Comparison of ENCODE assay signal across 15 cellular contexts in the genomic region with DNA sequence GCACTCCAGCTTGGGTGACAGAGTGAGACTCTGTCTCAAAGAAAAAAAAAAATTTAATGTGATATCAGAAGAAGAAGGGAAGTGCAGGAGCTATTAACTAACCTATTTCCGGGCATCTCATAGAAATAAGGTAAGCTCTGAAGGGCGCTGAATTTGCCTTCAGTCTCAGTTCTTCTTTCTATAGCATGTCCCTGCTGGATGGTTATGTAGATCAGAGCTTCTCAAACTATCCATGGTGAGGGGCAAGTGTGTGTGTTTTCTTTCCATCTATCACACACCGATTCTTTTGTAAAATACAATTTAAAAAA.
DNase-seq lines count a peak whose midpoint lies in the region; ATAC-seq, FAIRE-seq and TF ChIP-seq lines count a peak whose summit lies in the region.
"Had no signal": no experiment of that assay in that cellular context is flagged by ENCODE, and none has a peak within 500 bp of the region (broad histone marks: within the 10 kb centered on the region; RNA-seq: fewer than 3 reads in every experiment).

No MANE protein-coding gene starts in this region.

- no peaks in the 10 kb centered on the region for H3F3A ChIP-seq in SK-N-SH (replicated peaks; ENCODE audit: insufficient read depth)

- RAD21 ChIA-PET in GM12878 (lab: Charles Lee; ENCODE audit: unreplicated experiment), result interaction anchor here (0.6 to 1.7 kb wide), 7 partner anchors 42 to 368 kb away, joined by 3 to 13 read pairs (median 3); no protein-coding TSS in a partner anchor

- POLR2A ChIA-PET in GM12878 (lab: Charles Lee) (interaction anchor here (0.8 kb wide), 1 partner anchor 8 kb away, joined by 3 read pairs; no protein-coding TSS in a partner anchor), SK-N-SH (lab: Yijun Ruan, JAX) (no interaction called here)

- H3K36me3 ChIP-seq in GM12878 (ENCODE audit: control insufficient read depth in 2 of 2, insufficient read depth in 2 of 2, low read length in 1 of 2) (no peaks in the 10 kb centered on the region; a peak in 1 of 4 replicates), SK-N-SH (replicated peaks in 1 of 2; ENCODE audit: control insufficient read depth in 1 of 2, insufficient read depth in 2 of 2, low read length in 1 of 2) (no peaks in the 10 kb centered on the region)

- peaks cover 19% of the 10 kb centered on the region for H3K4me1 ChIP-seq in GM12878 (ENCODE audit: control insufficient read depth, insufficient read depth, low read length)
- no peaks in the 10 kb centered on the region for H3K4me1 ChIP-seq in foreskin keratinocyte
- H3K4me1 ChIP-seq in SK-N-SH (ENCODE audit: control insufficient read depth in 1 of 2, insufficient read depth in 2 of 2, low read depth in 1 of 2, low read length in 1 of 2), result peaks cover 0 to 4% of the 10 kb centered on the region in 2 experiments; a peak in 1 of 4 replicates

- H2AFZ ChIP-seq in GM12878 (ENCODE audit: control insufficient read depth, low read depth, low read length), result no peak overlapping the region
- no peak overlapping the region for H2AFZ ChIP-seq in SK-N-SH (ENCODE audit: low read depth)

- H3K4me3 ChIP-seq in GM12878 (no peak overlapping the region), SK-N-SH (ENCODE audit: low read depth in 2 of 2, low read length in 1 of 2) (no peak overlapping the region)
- H3K4me3 ChIP-seq: upper lobe of left lung had no signal

- no peaks in the 10 kb centered on the region for H3K9me2 ChIP-seq in SK-N-SH

- peak overlapping the region; percentile 28 for H3K27ac ChIP-seq in GM12878 (ENCODE audit: control insufficient read depth, insufficient read depth)
- no peak overlapping the region for H3K27ac ChIP-seq in foreskin keratinocyte
- no peak overlapping the region for H3K27ac ChIP-seq in SK-N-SH (ENCODE audit: low read depth in 2 of 2, low read length in 1 of 2)
- H3K27ac ChIP-seq: upper lobe of left lung had no signal

- H3K79me2 ChIP-seq in GM12878 (ENCODE audit: control insufficient read depth, insufficient read depth, low read length), result no peaks in the 10 kb centered on the region
- no peaks in the 10 kb centered on the region for H3K79me2 ChIP-seq in SK-N-SH (ENCODE audit: insufficient read depth)

- WGBS in GM12878 (ENCODE audit: insufficient coverage, insufficient replicate concordance, low lambda C conversion rate, missing lambda C conversion rate), result 21% methylated on average over 3 of the region's 3 CpGs
- WGBS in SK-N-SH (ENCODE audit: low lambda C conversion rate), result 21% methylated on average over 3 of the region's 3 CpGs

- peak; percentile 71 for FAIRE-seq in GM12878 (lab: Jason Lieb, UNC)
- FAIRE-seq: keratinocyte had no signal

- TF ChIP-seq CTCF in GM12878 (IDR thresholded peaks at IDR 0.05 in 2 of 3, conservative IDR thresholded peaks at IDR 0.05 in 1 of 3; ENCODE audit: control insufficient read depth in 2 of 3, extremely low read depth in 1 of 3, insufficient read depth in 1 of 3, low read depth in 3 of 3, low read length in 3 of 3), result no peak
- no peak for TF ChIP-seq CTCF in foreskin keratinocyte (conservative IDR thresholded peaks at IDR 0.05)
- TF ChIP-seq CTCF in SK-N-SH (IDR thresholded peaks at IDR 0.05), result no peak

- TF ChIP-seq EP300 in GM12878 (IDR thresholded peaks at IDR 0.05; ENCODE audit: borderline replicate concordance in 1 of 2, control insufficient read depth in 1 of 2, low read depth in 2 of 2, low read length in 2 of 2) (no peak), SK-N-SH (IDR thresholded peaks at IDR 0.05; ENCODE audit: borderline replicate concordance in 1 of 2, low read depth in 1 of 2, low read length in 1 of 2) (no peak)

- TF ChIP-seq POLR2A in GM12878 (IDR thresholded peaks at IDR 0.05; ENCODE audit: low read depth, low read length), result no peak

- H3K4me2 ChIP-seq in GM12878 (ENCODE audit: control insufficient read depth, insufficient read depth) (peak overlapping the region; percentile 42; the same call in 1 of the 2 replicates), SK-N-SH (no peak overlapping the region)

- SMC1A ChIA-PET in GM12878 (lab: Charles Lee; ENCODE audit: uncharacterized antibody, unreplicated experiment), result interaction anchor here (0.6 to 1.3 kb wide), 4 partner anchors 24 to 347 kb away, joined by 3 to 5 read pairs (median 3); no protein-coding TSS in a partner anchor

- H3K27me3 ChIP-seq in GM12878 (replicated peaks in 1 of 2; ENCODE audit: control insufficient read depth in 2 of 2, insufficient read depth in 2 of 2, low read length in 1 of 2) (no peaks in the 10 kb centered on the region), foreskin keratinocyte (peaks cover 3% of the 10 kb centered on the region), SK-N-SH (ENCODE audit: insufficient read depth) (peaks cover 12% of the 10 kb centered on the region; the same call in 1 of the 2 replicates)
- H3K27me3 ChIP-seq: upper lobe of left lung had no signal

- CTCF ChIA-PET in GM12878 (lab: Yijun Ruan, JAX), result interaction anchor here (0.7 to 2.6 kb wide), 4 partner anchors 46 to 79 kb away, joined by 3 to 12 read pairs (median 6); no protein-coding TSS in a partner anchor
- CTCF ChIA-PET in SK-N-SH (lab: Yijun Ruan, JAX), result interaction anchor here (1.2 kb wide), 1 partner anchor 35 kb away, joined by 3 read pairs; no protein-coding TSS in a partner anchor

- BruUV-seq in GM12878 (replicated peaks; lab: Mats Ljungman, UMichigan), result no TSS peak

- no peak for TF ChIP-seq RAD21 in GM12878 (IDR thresholded peaks at IDR 0.05; ENCODE audit: insufficient read depth, low read depth, low read length)
- TF ChIP-seq RAD21 in SK-N-SH (IDR thresholded peaks at IDR 0.05; ENCODE audit: low read length), result no peak

- ATAC-seq in GM18861 (IDR thresholded peaks at IDR 0.05; ENCODE audit: unreplicated experiment), result peak; percentile 89
- peak; percentile 91 for ATAC-seq in GM21528 (IDR thresholded peaks at IDR 0.05; ENCODE audit: low FRiP score, unreplicated experiment)
- ATAC-seq in HG03103 (IDR thresholded peaks at IDR 0.05; ENCODE audit: low read depth, unreplicated experiment), result peak; percentile 88
- ATAC-seq in GM12878, result peak; percentile 95
- no peak for ATAC-seq in foreskin keratinocyte
- ATAC-seq: activated CD8-positive, alpha-beta T cell treated with anti-CD3 and anti-CD28 coated beads, Interleukin-2, amount 10 ng/mL, durations not matched to agents 7 days and 5 days had no signal

- H4K20me1 ChIP-seq in GM12878 (ENCODE audit: control insufficient read depth, insufficient read depth) (no peaks in the 10 kb centered on the region), SK-N-SH (ENCODE audit: insufficient read depth) (no peaks in the 10 kb centered on the region)

- H3K9me3 ChIP-seq in GM12878 (replicated peaks; ENCODE audit: control insufficient read depth, insufficient read depth, low read length) (no peaks in the 10 kb centered on the region), SK-N-SH (no peaks in the 10 kb centered on the region)
- H3K9me3 ChIP-seq: upper lobe of left lung had no signal

- DNase-seq in GM12878 (ENCODE audit: low read depth, low spot score) (peak; percentile 33), foreskin keratinocyte (no peak), NCI-H446 treated with DMSO at 0.1 percent for 48 hours (lab: John Stamatoyannopoulos, UW) (no peak), NCI-H146 (lab: John Stamatoyannopoulos, UW) (no peak), SK-N-SH (no peak)
- DNase-seq: activated CD8-positive, alpha-beta T cell treated with anti-CD3 and anti-CD28 coated beads, Interleukin-2, amount 10 ng/mL, durations not matched to agents 7 days and 5 days; amniotic stem cell; CD4-positive, alpha-beta memory T cell; NCI-H446; SW 1271; upper lobe of left lung had no signal

- intact Hi-C loops in GM12878 (cut with micrococcal nuclease; ENCODE audit: unreplicated experiment), result no loop called here

- in situ Hi-C loops in GM12878 (cut with MboI), result no loop called here

- H3K9ac ChIP-seq in GM12878 (ENCODE audit: control insufficient read depth, insufficient read depth, low read length), result no peak overlapping the region
- H3K9ac ChIP-seq in SK-N-SH, result no peak overlapping the region

TF ChIP-seq in SK-N-SH, 30 proteins besides CTCF, POLR2A, EP300 and RAD21 (continues in another document):
- TF ChIP-seq POLR2AphosphoS5 (IDR thresholded peaks at IDR 0.05; ENCODE audit: low read depth, low read length) (no peak), FOXJ3 (CRISPR knock-in tag; IDR thresholded peaks at IDR 0.05) (no peak), MXI1 (IDR thresholded peaks at IDR 0.05; ENCODE audit: low read depth, low read length) (no peak), ZBTB33 (IDR thresholded peaks at IDR 0.05; ENCODE audit: borderline replicate concordance, low read depth) (no peak), FOSL2 (IDR thresholded peaks at IDR 0.05; ENCODE audit: borderline replicate concordance, low read depth) (no peak), FOXM1 (IDR thresholded peaks at IDR 0.05; ENCODE audit: low read depth) (no peak), PBX3 (IDR thresholded peaks at IDR 0.05) (no peak), TCF12 (IDR thresholded peaks at IDR 0.05) (no peak), EZH2phosphoT487 (IDR thresholded peaks at IDR 0.05; ENCODE audit: borderline replicate concordance, low read depth) (no peak), RXRA (IDR thresholded peaks at IDR 0.05; ENCODE audit: borderline replicate concordance, low read depth) (no peak), GABPA (IDR thresholded peaks at IDR 0.05; ENCODE audit: low read depth) (no peak)
